ENCODE assay signal across 1 cellular context in genomic region chr19:33191501-33191900, GRCh38.
TF ChIP-seq lines count a peak whose summit lies in the region.

No MANE protein-coding gene starts in this region.

TF ChIP-seq in HEK293, 187 proteins besides CTCF, POLR2A, EP300 and RAD21 (continued from another document):
- TF ChIP-seq ZNF837 (tag by site-specific recombination; IDR thresholded peaks at IDR 0.05) (no peak), ZFP41 (tag by site-specific recombination; IDR thresholded peaks at IDR 0.05; ENCODE audit: borderline replicate concordance) (no peak), ZBTB26 (tag by site-specific recombination; optimal IDR thresholded peaks at IDR 0.05) (peak; percentile 13), ZNF324 (tag by site-specific recombination; IDR thresholded peaks at IDR 0.05) (no peak), ZNF248 (tag by site-specific recombination; IDR thresholded peaks at IDR 0.05) (peak; percentile 5; the same call in 1 of the 2 replicates), EGR2 (tag by site-specific recombination; IDR thresholded peaks at IDR 0.05; ENCODE audit: low read depth) (peak; percentile 17; the same call in 1 of the 2 replicates), SP7 (tag by site-specific recombination; IDR thresholded peaks at IDR 0.05) (no peak), ZNF777 (tag by site-specific recombination; IDR thresholded peaks at IDR 0.05; ENCODE audit: borderline replicate concordance) (no peak), PBX3 (CRISPR knock-in tag; IDR thresholded peaks at IDR 0.05) (no peak), ZSCAN4 (tag by site-specific recombination; IDR thresholded peaks at IDR 0.05) (no peak)
TF ChIP-seq in HEK293: peak in this region for 3.
